ENCODE assay signal across 1 cellular context in genomic region chr5:37838933-37839341, GRCh38.
TF ChIP-seq lines count a peak whose summit lies in the region.

No MANE protein-coding gene starts in this region.

TF ChIP-seq in HepG2, 621 proteins besides CTCF, POLR2A, EP300 and RAD21 (continued from another document):
- TF ChIP-seq ARID4A (CRISPR knock-in tag; IDR thresholded peaks at IDR 0.05; ENCODE audit: borderline replicate concordance) (0 out of 2 replicates have a peak, but pooled peaks have one; percentile 6), ZNF382 (CRISPR knock-in tag; IDR thresholded peaks at IDR 0.05; ENCODE audit: borderline replicate concordance) (no peak), UBTF (CRISPR knock-in tag; IDR thresholded peaks at IDR 0.05) (0 out of 2 replicates have a peak, but pooled peaks have one; percentile 7), ATM (IDR thresholded peaks at IDR 0.05; ENCODE audit: borderline replicate concordance) (no peak), ZNF503 (CRISPR knock-in tag; IDR thresholded peaks at IDR 0.05) (no peak), ZFX (CRISPR knock-in tag; IDR thresholded peaks at IDR 0.05; ENCODE audit: low read depth) (no peak)
